Comparison of ENCODE assay signal across 9 cellular contexts in the genomic region with DNA sequence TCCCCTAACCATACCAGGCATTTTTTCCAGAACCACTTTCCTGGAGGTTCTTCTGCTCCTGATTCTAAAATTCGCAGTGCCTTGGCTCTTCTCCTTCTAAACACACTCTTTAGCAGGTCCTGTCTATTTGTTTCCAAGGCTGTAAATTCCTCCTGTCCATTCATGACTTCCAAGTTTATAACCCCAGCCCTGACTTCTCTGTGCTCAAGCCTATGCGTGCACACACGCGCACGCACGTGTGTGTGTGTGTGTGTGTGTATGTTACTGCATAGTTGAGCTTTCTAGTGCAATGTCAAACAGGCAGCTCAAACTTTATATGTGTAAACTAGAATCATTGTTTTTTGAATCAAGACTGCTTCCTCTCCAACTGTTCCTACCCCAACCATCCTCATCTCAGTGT.
"Had no signal": no experiment of that assay in that cellular context is flagged by ENCODE, and none has a peak within 500 bp of the region (broad histone marks: within the 10 kb centered on the region; RNA-seq: fewer than 3 reads in every experiment).

No MANE protein-coding gene starts in this region.

- H3K4me1 ChIP-seq: HAP-1 had no signal

- H2AFZ ChIP-seq: GM23338 had no signal

- FAIRE-seq: K562 had no signal

- H3K27ac ChIP-seq: HL-60 had no signal

- DNase-seq: H7, HFFc6, IMR-90, KG1 had no signal

- H3K9me3 Mint-ChIP-seq: GM23338, HFFc6 had no signal

- H3K27ac Mint-ChIP-seq: HFFc6 had no signal

- H3K9me3 ChIP-seq: HAP-1 had no signal

- H3K4me2 ChIP-seq: GM23338 had no signal

- H3K4me3 ChIP-seq: GM23338, HAP-1, K562 had no signal

- H3K4me3 Mint-ChIP-seq: GM23338, HFFc6 had no signal

- H3K36me3 ChIP-seq: HAP-1 had no signal

- ATAC-seq: GM23338, HCT116, K562 had no signal
